Comparison of ENCODE assay signal across 25 cellular contexts in the genomic region with DNA sequence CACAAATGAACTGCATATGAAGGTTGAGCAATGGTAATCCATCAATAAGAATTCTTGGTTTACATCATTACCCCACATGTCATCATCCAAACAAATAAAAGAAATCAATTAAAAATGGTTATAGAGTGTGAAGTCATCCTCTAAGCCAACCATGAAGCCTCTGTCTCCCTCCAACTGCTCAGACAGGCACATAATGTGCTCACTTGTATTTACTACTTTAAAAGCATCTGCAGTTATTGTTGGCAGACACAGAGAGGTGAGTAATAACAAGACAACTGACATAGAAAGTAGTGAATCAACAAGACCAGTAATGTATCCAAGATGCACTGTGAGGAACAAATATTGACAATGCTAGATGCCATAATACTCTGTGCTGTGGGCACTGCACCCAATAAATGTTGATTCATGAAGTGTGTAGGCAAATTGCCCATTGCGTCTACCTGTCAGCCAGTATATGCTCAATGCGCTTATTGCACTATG. TPM values are rescaled to one million over a fixed set of nuclear protein-coding genes. Genes with fewer than 3 reads are reported as not detected.
A peak's percentile ranks its signal among the peaks of the same experiment; 100 is the strongest.
DNase-seq lines count a peak whose midpoint lies in the region; ATAC-seq and TF ChIP-seq lines count a peak whose summit lies in the region.
"Had no signal": no experiment of that assay in that cellular context is flagged by ENCODE, and none has a peak within 500 bp of the region (broad histone marks: within the 10 kb centered on the region; RNA-seq: fewer than 3 reads in every experiment).

No MANE protein-coding gene starts in this region.

- no peak overlapping the region for H3K27ac ChIP-seq in GM23248
- H3K27ac ChIP-seq: body of pancreas, colonic mucosa, Peyer's patch had no signal

- H3K4me1 ChIP-seq in GM23248 (ENCODE audit: insufficient read depth), result no peaks in the 10 kb centered on the region
- H3K4me1 ChIP-seq: body of pancreas, colonic mucosa, Peyer's patch had no signal

- H4K20me1 ChIP-seq in GM23248 (ENCODE audit: insufficient read depth), result no peaks in the 10 kb centered on the region

- H3K4me3 ChIP-seq in GM23248 (no peak overlapping the region), astrocyte of the spinal cord (ENCODE audit: low read depth, low read length) (no peak overlapping the region)
- H3K4me3 ChIP-seq: body of pancreas, colonic mucosa, Peyer's patch had no signal

- no peaks in the 10 kb centered on the region for H3K79me2 ChIP-seq in GM23248 (ENCODE audit: insufficient read depth)

- no peak overlapping the region for H3K4me2 ChIP-seq in GM23248 (ENCODE audit: unreplicated experiment)

- H3F3A ChIP-seq in GM23248 (ENCODE audit: insufficient read depth), result no peaks in the 10 kb centered on the region

- no peaks in the 10 kb centered on the region for H3K27me3 Mint-ChIP-seq in chondrocyte (ENCODE audit: low read depth)

- DNase-seq in GM23248 (peak; percentile 36), NCI-H2029 treated with DMSO at 0.1 percent for 48 hours (lab: John Stamatoyannopoulos, UW) (peak; percentile 41), astrocyte of the spinal cord (ENCODE audit: low read depth, low spot score) (peak; percentile 49), kidney tubule cell (ENCODE audit: low spot score) (peak; percentile 32), chondrocyte (ENCODE audit: low spot score) (no peak)
- DNase-seq: activated CD4-positive, alpha-beta T cell treated with anti-CD3 and anti-CD28 coated beads for 4 hours; body of pancreas; CD8-positive, alpha-beta T cell; colonic mucosa; DND-41; endodermal cell; head of caudate nucleus; naive thymus-derived CD4-positive, alpha-beta T cell; NCI-H1436; NCI-H2171 treated with DMSO at 0.1 percent for 48 hours; Peyer's patch; right cardiac atrium; trophoblast cell had no signal

- H3K9me3 ChIP-seq in GM23248 (ENCODE audit: low read depth), result no peaks in the 10 kb centered on the region
- H3K9me3 ChIP-seq: body of pancreas, colonic mucosa, Peyer's patch had no signal

- H3K4me3 Mint-ChIP-seq in chondrocyte (ENCODE audit: unreplicated experiment), result no peak overlapping the region
- H3K4me3 Mint-ChIP-seq: activated naive CD8-positive, alpha-beta T cell; CD8-positive, alpha-beta T cell; endodermal cell; naive thymus-derived CD4-positive, alpha-beta T cell; T-helper 1 cell treated with Interleukin-12 subunit alpha and Interleukin-12 subunit beta and Interleukin-4 antibody, amounts not matched to agents 30 μg/mL and 1 μg/mL, for 36 hours had no signal

- in situ Hi-C loops in GM23248 (cut with MboI), result no loop called here
- in situ Hi-C loops in astrocyte of the spinal cord (cut with HindIII; ENCODE audit: low sequenced_read_pairs), result no loop called here

- TF ChIP-seq CTCF in astrocyte of the spinal cord (IDR thresholded peaks at IDR 0.05; ENCODE audit: low read depth, low read length) (no peak), chondrocyte (IDR thresholded peaks at IDR 0.05) (no peak)

- H3K36me3 ChIP-seq in GM23248 (ENCODE audit: low read depth), result no peaks in the 10 kb centered on the region
- H3K36me3 ChIP-seq: colonic mucosa, Peyer's patch had no signal

- no peak overlapping the region for H2AFZ ChIP-seq in GM23248

- no peak overlapping the region for H3K9ac ChIP-seq in GM23248

- 44 to 57% methylated on average over 2 of the region's 2 CpGs for WGBS in GM23248 (ENCODE audit: low coverage in 1 of 2, low lambda C conversion rate in 2 of 2, missing lambda C conversion rate in 2 of 2), 2 experiments

- peaks cover 5% of the 10 kb centered on the region for H3K9me3 Mint-ChIP-seq in chondrocyte (ENCODE audit: low read depth)
- H3K9me3 Mint-ChIP-seq: CD8-positive, alpha-beta T cell; endodermal cell; T-helper 1 cell treated with Interleukin-12 subunit alpha and Interleukin-12 subunit beta and Interleukin-4 antibody, amounts not matched to agents 30 μg/mL and 1 μg/mL, for 36 hours had no signal

- H3K9me2 ChIP-seq in GM23248 (ENCODE audit: insufficient read depth), result no peaks in the 10 kb centered on the region

- H3K36me3 Mint-ChIP-seq in chondrocyte (ENCODE audit: low read depth), result no peaks in the 10 kb centered on the region
- H3K36me3 Mint-ChIP-seq: activated naive CD8-positive, alpha-beta T cell; CD8-positive, alpha-beta T cell; naive thymus-derived CD4-positive, alpha-beta T cell had no signal

- H3K27ac Mint-ChIP-seq in chondrocyte (ENCODE audit: unreplicated experiment), result no peak overlapping the region
- H3K27ac Mint-ChIP-seq: activated naive CD8-positive, alpha-beta T cell; CD8-positive, alpha-beta T cell; endodermal cell; naive thymus-derived CD4-positive, alpha-beta T cell; T-helper 1 cell treated with Interleukin-12 subunit alpha and Interleukin-12 subunit beta and Interleukin-4 antibody, amounts not matched to agents 30 μg/mL and 1 μg/mL, for 36 hours had no signal

- no peaks in the 10 kb centered on the region for H3K4me1 Mint-ChIP-seq in chondrocyte (ENCODE audit: low read depth)
- H3K4me1 Mint-ChIP-seq: endodermal cell; naive thymus-derived CD4-positive, alpha-beta T cell had no signal

- no peaks in the 10 kb centered on the region for H3K27me3 ChIP-seq in GM23248 (replicated peaks; ENCODE audit: insufficient read depth)
- H3K27me3 ChIP-seq: body of pancreas, colonic mucosa, Peyer's patch had no signal

- no peak for ATAC-seq in GM19023 (IDR thresholded peaks at IDR 0.05; ENCODE audit: unreplicated experiment)
- ATAC-seq in HG03432 (IDR thresholded peaks at IDR 0.05; ENCODE audit: unreplicated experiment), result no peak
- no peak for ATAC-seq in GM21529 (IDR thresholded peaks at IDR 0.05; ENCODE audit: unreplicated experiment)
- ATAC-seq: body of pancreas; CD8-positive, alpha-beta T cell; naive thymus-derived CD4-positive, alpha-beta T cell; right cardiac atrium had no signal

RNA-seq across cellular contexts. Expression of a gene that starts 20.0 kb away (rescaled TPM):
- not detected in 2 replicates for total RNA-seq in GM23248 (2014; rRNA removed; shearing (Covaris generic))
- polyA plus RNA-seq in GM23248 (2016; fragmentation: Nextera tagmentation; extraction: Ambion mirVana), result not detected in 2 replicates
- total RNA-seq in chondrocyte, result not detected in 3 replicates
- total RNA-seq: CD8-positive, alpha-beta T cell; naive thymus-derived CD4-positive, alpha-beta T cell; osteoblast; right cardiac atrium; SK-MEL-5 had no signal
- polyA plus RNA-seq: naive thymus-derived CD4-positive, alpha-beta T cell; right cardiac atrium had no signal
